ENCODE assay signal across 30 cellular contexts in the genomic region with DNA sequence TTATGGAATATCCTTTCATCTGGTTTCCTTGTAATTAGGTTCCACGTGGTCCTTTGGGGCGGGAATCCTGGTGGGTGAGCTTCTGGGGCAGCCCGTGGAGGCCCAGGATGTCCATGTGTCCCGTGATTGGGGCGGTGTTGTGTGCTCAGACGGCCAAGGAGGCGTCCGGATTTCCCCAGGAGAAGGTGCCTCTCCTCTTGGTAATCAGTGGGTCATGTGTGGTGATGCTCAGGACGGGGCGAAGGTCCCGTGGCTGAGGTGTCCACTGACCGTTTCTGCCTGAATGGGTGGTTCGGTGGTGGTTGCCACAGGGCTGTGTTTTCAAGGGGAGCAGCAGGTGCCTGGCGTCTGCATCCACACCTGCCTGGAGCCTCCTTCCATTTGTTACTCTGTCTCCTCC. TPM values are rescaled to one million over a fixed set of nuclear protein-coding genes. Genes with fewer than 3 reads are reported as not detected.
"Had no signal": no experiment of that assay in that cellular context is flagged by ENCODE, and none has a peak within 500 bp of the region (broad histone marks: within the 10 kb centered on the region; RNA-seq: fewer than 3 reads in every experiment).

No MANE protein-coding gene starts in this region.

- H3K4me3 ChIP-seq: adrenal gland, ascending aorta, cardiac muscle cell, esophagus muscularis mucosa, pancreas, right atrium auricular region, smooth muscle cell, stomach, tibial nerve, uterus had no signal

- H3K4me3 Mint-ChIP-seq: activated naive CD4-positive, alpha-beta T cell treated with anti-CD3 and anti-CD28 coated beads for 36 hours; activated naive CD8-positive, alpha-beta T cell treated with anti-CD3 and anti-CD28 coated beads for 36 hours; activated T-helper 1 cell treated with anti-CD3 and anti-CD28 coated beads, Interleukin-12 subunit alpha, Interleukin-12 subunit beta, Interleukin-2, Interleukin-4 antibody, amounts not matched to agents 30 ng/mL and 10 ng/mL and 1 ng/mL, durations not matched to agents 14 hours and 24 hours and 36 hours; brain; memory B cell; naive thymus-derived CD8-positive, alpha-beta T cell; neural crest cell; stimulated activated naive B cell treated with anti-CD40 and anti-IgM and Interleukin-4, amounts not matched to agents 10 μg/mL and 1 μg/mL and 100 μg/mL, for 72 hours had no signal

- H3K4me2 ChIP-seq: smooth muscle cell had no signal

- DNase-seq: activated CD4-positive, alpha-beta T cell treated with anti-CD3 and anti-CD28 coated beads for 4 hours; activated CD4-positive, alpha-beta T cell treated with anti-CD3 and anti-CD28 coated beads, Interleukin-2, amount 50 U/mL, for 48 hours; activated CD8-positive, alpha-beta memory T cell treated with anti-CD3 and anti-CD28 coated beads for 24 hours; activated effector memory CD4-positive, alpha-beta T cell treated with anti-CD3 and anti-CD28 coated beads, Interleukin-2, amount 50 U/mL, for 16 hours; activated naive CD4-positive, alpha-beta T cell treated with anti-CD3 and anti-CD28 coated beads for 36 hours; activated naive CD8-positive, alpha-beta T cell treated with anti-CD3 and anti-CD28 coated beads for 36 hours; adrenal gland; cortex of kidney; foreskin keratinocyte; stimulated activated CD4-positive, alpha-beta T cell treated with anti-CD3 and anti-CD28 coated beads, Interleukin-15, amount 100 ng/mL, for 24 hours; stimulated activated CD4-positive, alpha-beta T cell treated with anti-CD3 and anti-CD28 coated beads, Interleukin-2, amount 100 ng/mL, for 24 hours; stimulated activated naive B cell treated with anti-CD40 and anti-IgM and Interleukin-4, amounts not matched to agents 10 μg/mL and 1 μg/mL and 100 μg/mL, for 72 hours; stomach; uterus had no signal

- H3K27ac Mint-ChIP-seq: activated naive CD4-positive, alpha-beta T cell treated with anti-CD3 and anti-CD28 coated beads for 36 hours; activated naive CD8-positive, alpha-beta T cell treated with anti-CD3 and anti-CD28 coated beads for 36 hours; activated T-helper 1 cell treated with anti-CD3 and anti-CD28 coated beads, Interleukin-12 subunit alpha, Interleukin-12 subunit beta, Interleukin-2, Interleukin-4 antibody, amounts not matched to agents 30 ng/mL and 10 ng/mL and 1 ng/mL, durations not matched to agents 14 hours and 24 hours and 36 hours; memory B cell; stimulated activated naive B cell treated with anti-CD40 and anti-IgM and Interleukin-4, amounts not matched to agents 10 μg/mL and 1 μg/mL and 100 μg/mL, for 72 hours had no signal

- H3K36me3 Mint-ChIP-seq: activated naive CD8-positive, alpha-beta T cell treated with anti-CD3 and anti-CD28 coated beads for 36 hours had no signal

- H3K4me1 Mint-ChIP-seq: activated naive CD8-positive, alpha-beta T cell treated with anti-CD3 and anti-CD28 coated beads for 36 hours; memory B cell; stimulated activated naive B cell treated with anti-CD40 and anti-IgM and Interleukin-4, amounts not matched to agents 10 μg/mL and 1 μg/mL and 100 μg/mL, for 72 hours had no signal

- H3K27me3 ChIP-seq: ascending aorta, pancreas, right atrium auricular region had no signal

- H3K9me3 Mint-ChIP-seq: activated naive CD4-positive, alpha-beta T cell treated with anti-CD3 and anti-CD28 coated beads for 36 hours; activated naive CD8-positive, alpha-beta T cell treated with anti-CD3 and anti-CD28 coated beads for 36 hours; activated T-helper 1 cell treated with anti-CD3 and anti-CD28 coated beads, Interleukin-12 subunit alpha, Interleukin-12 subunit beta, Interleukin-2, Interleukin-4 antibody, amounts not matched to agents 30 ng/mL and 10 ng/mL and 1 ng/mL, durations not matched to agents 14 hours and 24 hours and 36 hours; brain; memory B cell; naive thymus-derived CD8-positive, alpha-beta T cell; neural crest cell; stimulated activated naive B cell treated with anti-CD40 and anti-IgM and Interleukin-4, amounts not matched to agents 10 μg/mL and 1 μg/mL and 100 μg/mL, for 72 hours had no signal

- H3K9me3 ChIP-seq: adrenal gland, ascending aorta, pancreas, right atrium auricular region, stomach, uterus had no signal

- H3K27me3 Mint-ChIP-seq: activated naive CD8-positive, alpha-beta T cell treated with anti-CD3 and anti-CD28 coated beads for 36 hours; naive thymus-derived CD8-positive, alpha-beta T cell; stimulated activated naive B cell treated with anti-CD40 and anti-IgM and Interleukin-4, amounts not matched to agents 10 μg/mL and 1 μg/mL and 100 μg/mL, for 72 hours had no signal

- H3K4me1 ChIP-seq: adrenal gland, foreskin keratinocyte, pancreas, uterus had no signal

- FAIRE-seq: pancreas, TTC549 had no signal

- H3K36me3 ChIP-seq: adrenal gland, ascending aorta, cardiac muscle cell, pancreas, right atrium auricular region, tibial nerve, uterus had no signal

- H3K27ac ChIP-seq: adrenal gland, ascending aorta, cardiac muscle cell, esophagus muscularis mucosa, foreskin keratinocyte, pancreas, right atrium auricular region, stomach, tibial nerve, uterus, VCaP had no signal

RNA-seq across cellular contexts. Expression of a gene that starts 52.2 kb away (rescaled TPM):
- total RNA-seq: activated T-helper 1 cell treated with anti-CD3 and anti-CD28 coated beads, Interleukin-12 subunit alpha, Interleukin-12 subunit beta, Interleukin-2, Interleukin-4 antibody, amounts not matched to agents 30 ng/mL and 10 ng/mL and 1 ng/mL, durations not matched to agents 14 hours and 24 hours and 36 hours; foreskin keratinocyte; pulmonary artery endothelial cell; stomach; T-helper 1 cell treated with Interleukin-12 subunit alpha and Interleukin-12 subunit beta and Interleukin-4 antibody, amounts not matched to agents 30 ng/mL and 1 ng/mL, for 36 hours; tibial nerve had no signal
